Comparison of ENCODE assay signal across 1 cellular context in the genomic region with DNA sequence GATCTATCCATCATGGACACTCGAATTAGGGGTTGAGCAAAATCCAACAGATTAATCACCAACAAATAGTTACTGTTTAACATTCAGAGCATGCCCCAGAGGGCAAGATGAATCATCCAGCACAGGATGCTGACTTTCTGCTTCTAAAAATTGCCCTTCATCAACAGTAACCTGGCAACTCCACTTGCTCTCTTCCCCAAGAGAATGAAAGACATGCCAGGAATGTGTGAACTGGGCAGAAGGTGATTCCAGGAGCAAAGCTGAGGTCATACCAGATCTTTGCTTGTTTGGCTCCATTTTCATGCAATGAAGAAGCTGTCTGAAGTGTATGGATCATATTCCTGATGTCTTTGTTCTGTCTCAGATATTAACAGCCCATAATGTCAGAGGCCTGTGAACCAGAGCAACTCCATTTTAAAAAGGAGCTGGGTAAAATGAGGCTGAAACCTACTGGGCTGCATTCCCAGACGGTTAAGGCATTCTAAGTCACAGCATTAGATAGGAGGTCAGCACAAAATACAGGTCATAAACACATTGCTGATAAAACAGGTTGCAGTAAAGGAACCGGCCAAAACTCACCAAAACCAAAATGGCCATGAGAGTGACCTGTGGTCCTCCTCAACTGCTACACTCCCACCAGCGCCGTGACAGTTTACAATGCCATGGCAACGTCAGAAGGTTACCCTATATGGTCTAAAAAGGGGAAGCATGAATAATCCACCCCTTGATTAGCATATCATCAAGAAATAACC.
A peak's percentile ranks its signal among the peaks of the same experiment; 100 is the strongest.
TF ChIP-seq lines count a peak whose summit lies in the region.

No MANE protein-coding gene starts in this region.

TF ChIP-seq in PFSK-1, 5 proteins besides CTCF, POLR2A, EP300 and RAD21:
- TF ChIP-seq, protein P1, sequence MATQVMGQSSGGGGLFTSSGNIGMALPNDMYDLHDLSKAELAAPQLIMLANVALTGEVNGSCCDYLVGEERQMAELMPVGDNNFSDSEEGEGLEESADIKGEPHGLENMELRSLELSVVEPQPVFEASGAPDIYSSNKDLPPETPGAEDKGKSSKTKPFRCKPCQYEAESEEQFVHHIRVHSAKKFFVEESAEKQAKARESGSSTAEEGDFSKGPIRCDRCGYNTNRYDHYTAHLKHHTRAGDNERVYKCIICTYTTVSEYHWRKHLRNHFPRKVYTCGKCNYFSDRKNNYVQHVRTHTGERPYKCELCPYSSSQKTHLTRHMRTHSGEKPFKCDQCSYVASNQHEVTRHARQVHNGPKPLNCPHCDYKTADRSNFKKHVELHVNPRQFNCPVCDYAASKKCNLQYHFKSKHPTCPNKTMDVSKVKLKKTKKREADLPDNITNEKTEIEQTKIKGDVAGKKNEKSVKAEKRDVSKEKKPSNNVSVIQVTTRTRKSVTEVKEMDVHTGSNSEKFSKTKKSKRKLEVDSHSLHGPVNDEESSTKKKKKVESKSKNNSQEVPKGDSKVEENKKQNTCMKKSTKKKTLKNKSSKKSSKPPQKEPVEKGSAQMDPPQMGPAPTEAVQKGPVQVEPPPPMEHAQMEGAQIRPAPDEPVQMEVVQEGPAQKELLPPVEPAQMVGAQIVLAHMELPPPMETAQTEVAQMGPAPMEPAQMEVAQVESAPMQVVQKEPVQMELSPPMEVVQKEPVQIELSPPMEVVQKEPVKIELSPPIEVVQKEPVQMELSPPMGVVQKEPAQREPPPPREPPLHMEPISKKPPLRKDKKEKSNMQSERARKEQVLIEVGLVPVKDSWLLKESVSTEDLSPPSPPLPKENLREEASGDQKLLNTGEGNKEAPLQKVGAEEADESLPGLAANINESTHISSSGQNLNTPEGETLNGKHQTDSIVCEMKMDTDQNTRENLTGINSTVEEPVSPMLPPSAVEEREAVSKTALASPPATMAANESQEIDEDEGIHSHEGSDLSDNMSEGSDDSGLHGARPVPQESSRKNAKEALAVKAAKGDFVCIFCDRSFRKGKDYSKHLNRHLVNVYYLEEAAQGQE (IDR thresholded peaks at IDR 0.05; ENCODE audit: insufficient read depth in 1 of 2, low read depth in 2 of 2, low read length in 2 of 2): no peak
- TF ChIP-seq FOXP2 (optimal IDR thresholded peaks at IDR 0.05; ENCODE audit: borderline replicate concordance, extremely low read depth, extremely low read length, insufficient read depth): no peak
- no peak for TF ChIP-seq POLR2AphosphoS5 (IDR thresholded peaks at IDR 0.05; ENCODE audit: low read depth, low read length)
- peak; percentile 24; the same call in 1 of the 2 replicates for TF ChIP-seq SIN3A (IDR thresholded peaks at IDR 0.05; ENCODE audit: borderline replicate concordance, insufficient read depth, low read length)
- TF ChIP-seq TAF1 (IDR thresholded peaks at IDR 0.05; ENCODE audit: borderline replicate concordance, insufficient read depth, low read length): no peak
